Comparison of ENCODE assay signal across 8 cellular contexts in the genomic region with DNA sequence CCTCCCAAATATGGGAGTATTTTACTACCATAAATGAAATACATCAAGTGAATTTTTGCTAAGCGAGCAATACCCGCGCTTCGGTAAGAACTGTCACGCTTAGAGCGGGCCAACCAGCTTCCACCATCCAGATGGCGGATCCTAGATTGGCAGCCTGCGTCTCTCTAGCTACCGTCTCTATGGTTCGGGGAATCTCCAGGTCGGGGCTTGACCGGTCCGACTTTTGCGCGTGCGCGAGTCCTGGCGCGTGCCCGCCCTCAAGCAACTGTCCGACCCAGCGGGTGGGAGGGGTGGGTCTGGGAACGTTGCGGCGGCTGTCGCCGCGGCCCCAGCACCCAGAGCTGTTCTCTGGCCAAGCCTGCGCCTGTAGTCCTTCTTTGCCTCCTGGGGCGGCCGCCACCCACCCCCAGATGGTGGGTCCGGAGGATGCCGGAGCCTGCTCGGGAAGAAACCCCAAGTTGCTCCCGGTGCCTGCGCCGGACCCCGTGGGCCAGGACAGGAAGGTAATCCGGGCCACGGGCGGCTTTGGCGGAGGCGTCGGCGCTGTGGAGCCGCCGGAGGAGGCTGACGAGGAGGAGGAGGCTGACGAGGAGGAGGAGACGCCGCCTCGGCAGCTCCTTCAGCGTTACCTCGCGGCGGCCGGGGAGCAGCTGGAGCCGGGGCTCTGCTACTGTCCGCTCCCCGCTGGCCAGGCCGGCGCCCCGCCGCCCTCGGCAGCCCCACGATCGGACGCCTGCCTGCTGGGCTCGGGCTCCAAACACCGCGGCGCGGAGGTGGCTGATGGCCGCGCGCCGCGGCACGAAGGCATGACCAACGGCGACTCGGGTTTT.
A peak's percentile ranks its signal among the peaks of the same experiment; 100 is the strongest.
DNase-seq lines count a peak whose midpoint lies in the region; ATAC-seq lines count a peak whose summit lies in the region.

A gene (plus strand): TSS at position 338 of the 830 bp plus-strand sequence. CDS start 73 bp downstream, at position 411.

- DNase-seq in activated naive CD4-positive, alpha-beta T cell treated with Interleukin-2 at 50 U/mL for 16 hours, result peak; percentile 13
- DNase-seq in activated naive CD4-positive, alpha-beta T cell (lab: John Stamatoyannopoulos, UW), result no peak
- DNase-seq in NCI-H1436 (lab: John Stamatoyannopoulos, UW), result peak; percentile 73
- peak; percentile 94 for DNase-seq in SW480 (ENCODE audit: low spot score)
- peak; percentile 48 to 97 (median 93) for DNase-seq in caudate nucleus (lab: John Stamatoyannopoulos, UW)
- peak; percentile 94 for DNase-seq in iPS-NIHi11 (ENCODE audit: low spot score)
- peak; percentile 91 for DNase-seq in skeletal muscle cell (ENCODE audit: low read depth)

- H3K4me3 ChIP-seq in skeletal muscle cell (ENCODE audit: low read depth, low read length), result peak within 1 kb of the TSS; percentile 89

- peak; percentile 84 for ATAC-seq in HG02798 (IDR thresholded peaks at IDR 0.05; ENCODE audit: poor library complexity, unreplicated experiment)

- H3K27ac ChIP-seq in caudate nucleus (ENCODE audit: low read depth, low read length), result peak within 1 kb of the TSS; percentile 87

Comparison
In these comparisons a context has a peak if more than half of its experiments do, and no peak if none do; other contexts are left out.
1. DNase-seq: peak in activated naive CD4-positive, alpha-beta T cell treated with Interleukin-2 at 50 U/mL for 16 hours (single experiment), NCI-H1436 (single experiment), SW480 (single experiment), caudate nucleus (61 of 61), iPS-NIHi11 (single experiment) and skeletal muscle cell (single experiment); none in activated naive CD4-positive, alpha-beta T cell (0 of 4).